Comparison of ENCODE assay signal across 9 cellular contexts in genomic region chr3:58041182-58041825, GRCh38. TPM values are rescaled to one million over a fixed set of nuclear protein-coding genes. Genes with fewer than 3 reads are reported as not detected.
DNase-seq lines count a peak whose midpoint lies in the region; ATAC-seq, FAIRE-seq and TF ChIP-seq lines count a peak whose summit lies in the region.
"Had no signal": no experiment of that assay in that cellular context is flagged by ENCODE, and none has a peak within 500 bp of the region (broad histone marks: within the 10 kb centered on the region; RNA-seq: fewer than 3 reads in every experiment).

No MANE protein-coding gene starts in this region.

- H3K4me3 Mint-ChIP-seq in osteocyte (ENCODE audit: unreplicated experiment): no peak overlapping the region

- no peak overlapping the region for H3K9ac ChIP-seq in duodenal mucosa (ENCODE audit: low read depth in 1 of 2, low read length in 2 of 2)

- H3K4me1 ChIP-seq in duodenal mucosa (ENCODE audit: control insufficient read depth in 1 of 2, insufficient read depth in 2 of 2, low read length in 2 of 2): peaks cover 34 to 52% of the 10 kb centered on the region in 2 donors

- FAIRE-seq in GM19239 (lab: Jason Lieb, UNC): no peak

- ATAC-seq in GM18909 (IDR thresholded peaks at IDR 0.05; ENCODE audit: poor library complexity, unreplicated experiment) (peak; percentile 15), HG03039 (IDR thresholded peaks at IDR 0.05; ENCODE audit: unreplicated experiment) (no peak)

- H3K27me3 Mint-ChIP-seq in osteocyte (ENCODE audit: unreplicated experiment): no peaks in the 10 kb centered on the region

- peak overlapping the region; percentile 67 for H3K27ac Mint-ChIP-seq in osteocyte (ENCODE audit: unreplicated experiment)

- H3K36me3 ChIP-seq in KOPT-K1 (ENCODE audit: insufficient read depth, low read length): no peaks in the 10 kb centered on the region
- H3K36me3 ChIP-seq in duodenal mucosa (ENCODE audit: control insufficient read depth in 1 of 2, insufficient read depth in 2 of 2, low read length in 2 of 2): peaks cover 0 to 4% of the 10 kb centered on the region in 2 donors

- H3K27me3 ChIP-seq in duodenal mucosa (ENCODE audit: control insufficient read depth in 1 of 2, insufficient read depth in 2 of 2, low read length in 2 of 2): no peaks in the 10 kb centered on the region

- no peak for TF ChIP-seq CTCF in osteocyte (IDR thresholded peaks at IDR 0.05)

- no peaks in the 10 kb centered on the region for H3K9me3 Mint-ChIP-seq in osteocyte (ENCODE audit: unreplicated experiment)

- H3K4me1 Mint-ChIP-seq in osteocyte (ENCODE audit: unreplicated experiment): peaks cover 55% of the 10 kb centered on the region

- no peak overlapping the region for H3K4me3 ChIP-seq in duodenal mucosa (ENCODE audit: low read depth in 1 of 2, low read length in 2 of 2)

- H3K36me3 Mint-ChIP-seq in osteocyte (ENCODE audit: unreplicated experiment): peaks cover 4% of the 10 kb centered on the region

- H3K27ac ChIP-seq in KOPT-K1 (ENCODE audit: low read depth, low read length, poor library complexity, severe bottlenecking) (peak overlapping the region; percentile 60), duodenal mucosa (ENCODE audit: low read depth, low read length) (peak overlapping the region; percentile 30)

- no peak for DNase-seq in osteocyte (ENCODE audit: extremely low spot score, unreplicated experiment)
- DNase-seq in GM19239 (ENCODE audit: insufficient read length, low spot score): no peak
- DNase-seq in GDM1 (lab: John Stamatoyannopoulos, UW): no peak
- DNase-seq in amniotic stem cell (lab: John Stamatoyannopoulos, UW): no peak
- DNase-seq: activated CD4-positive, alpha-beta T cell treated with anti-CD3 and anti-CD28 coated beads for 1 hour had no signal

- no peaks in the 10 kb centered on the region for H3K9me3 ChIP-seq in KOPT-K1 (ENCODE audit: insufficient read depth, low read length, poor library complexity, severe bottlenecking)
- no peaks in the 10 kb centered on the region for H3K9me3 ChIP-seq in duodenal mucosa (ENCODE audit: control insufficient read depth in 1 of 2, low read length in 2 of 2)

RNA-seq across cellular contexts. Expression of gene FLNB, which starts 33.1 kb away (rescaled TPM):
- total RNA-seq in osteocyte: 72.9 and 77.9 TPM in 2 replicates
